In the genomic region with DNA sequence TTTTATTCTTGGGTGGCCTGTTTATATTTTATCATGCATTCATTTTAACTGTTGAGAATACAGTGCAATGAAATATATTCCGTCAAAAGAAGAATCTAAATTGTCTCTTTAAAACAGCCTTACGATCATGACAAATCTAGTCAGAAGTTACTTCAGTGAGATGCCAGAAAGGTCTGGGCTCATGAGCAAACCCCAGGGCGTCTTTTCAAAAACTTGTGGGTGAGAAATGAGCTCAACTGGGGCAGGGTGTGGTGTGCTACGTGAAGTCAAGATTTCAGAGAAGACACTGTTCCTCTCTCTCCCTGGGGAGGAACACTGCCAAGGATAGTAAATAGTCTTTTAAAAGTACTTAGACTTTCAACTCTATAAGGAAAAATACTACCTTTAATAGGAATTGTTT, we compare ENCODE assay signal across 1 cellular context.
TF ChIP-seq lines count a peak whose summit lies in the region.

No MANE protein-coding gene starts in this region.

TF ChIP-seq in GM23338, 12 proteins besides CTCF, POLR2A, EP300 and RAD21 (continued from another document):
- no peak for TF ChIP-seq ZNF462 (CRISPR knock-in tag; IDR thresholded peaks at IDR 0.05)
- TF ChIP-seq ETS1 (IDR thresholded peaks at IDR 0.05), result no peak
- no peak for TF ChIP-seq ZNF114 (CRISPR knock-in tag; IDR thresholded peaks at IDR 0.05)
- no peak for TF ChIP-seq POLR2AphosphoS5 (IDR thresholded peaks at IDR 0.05; ENCODE audit: low read depth)
